ENCODE assay signal across 1 cellular context in genomic region chr2:172096661-172097547, GRCh38.
TF ChIP-seq lines count a peak whose summit lies in the region.

No MANE protein-coding gene starts in this region.

TF ChIP-seq in HEK293, 187 proteins besides CTCF, POLR2A, EP300 and RAD21 (continued from another document and continues in another):
- TF ChIP-seq ZNF518A (tag by site-specific recombination; conservative IDR thresholded peaks at IDR 0.05; ENCODE audit: low read depth) (no peak), ZNF274 (IDR thresholded peaks at IDR 0.05; ENCODE audit: low read length) (no peak), ZNF274 (tag by site-specific recombination; IDR thresholded peaks at IDR 0.05; ENCODE audit: borderline replicate concordance) (no peak), KLF8 (tag by site-specific recombination; IDR thresholded peaks at IDR 0.05) (peak; percentile 85), ZNF768 (tag by site-specific recombination; IDR thresholded peaks at IDR 0.05) (no peak), ZNF175 (tag by site-specific recombination; IDR thresholded peaks at IDR 0.05) (no peak), OVOL3 (tag by site-specific recombination; IDR thresholded peaks at IDR 0.05) (no peak), SP3 (tag by site-specific recombination; IDR thresholded peaks at IDR 0.05) (peak; percentile 88), KLF1 (tag by site-specific recombination; IDR thresholded peaks at IDR 0.05) (peak; percentile 54), ZNF394 (tag by site-specific recombination; IDR thresholded peaks at IDR 0.05; ENCODE audit: borderline replicate concordance) (peak; percentile 39; the same call in 1 of the 2 replicates), ZNF146 (tag by site-specific recombination; IDR thresholded peaks at IDR 0.05) (no peak), ZBTB7A (tag by site-specific recombination; IDR thresholded peaks at IDR 0.05; ENCODE audit: low read depth) (no peak), ZNF202 (tag by site-specific recombination; IDR thresholded peaks at IDR 0.05; ENCODE audit: borderline replicate concordance) (no peak), HOXA7 (CRISPR knock-in tag; IDR thresholded peaks at IDR 0.05; ENCODE audit: borderline replicate concordance) (no peak), ZSCAN5A (tag by site-specific recombination; IDR thresholded peaks at IDR 0.05) (no peak), ZNF132 (tag by site-specific recombination; IDR thresholded peaks at IDR 0.05; ENCODE audit: borderline replicate concordance) (no peak), ZNF398 (tag by site-specific recombination; IDR thresholded peaks at IDR 0.05) (peak; percentile 91), ZNF624 (tag by site-specific recombination; IDR thresholded peaks at IDR 0.05) (no peak), ZNF121 (tag by site-specific recombination; IDR thresholded peaks at IDR 0.05) (peak; percentile 19; the same call in 1 of the 2 replicates), ZNF785 (tag by site-specific recombination; IDR thresholded peaks at IDR 0.05) (no peak), ZNF133 (tag by site-specific recombination; IDR thresholded peaks at IDR 0.05) (no peak), YY1 (tag by site-specific recombination; IDR thresholded peaks at IDR 0.05) (no peak), ZFP69B (tag by site-specific recombination; IDR thresholded peaks at IDR 0.05) (peak; percentile 75), KLF9 (tag by site-specific recombination; IDR thresholded peaks at IDR 0.05; ENCODE audit: low read depth) (peak; percentile 91), ZNF621 (tag by site-specific recombination; IDR thresholded peaks at IDR 0.05) (no peak), FEZF1 (tag by site-specific recombination; IDR thresholded peaks at IDR 0.05) (peak; percentile 93), ZNF664 (tag by site-specific recombination; IDR thresholded peaks at IDR 0.05) (no peak), ZNF843 (tag by site-specific recombination; IDR thresholded peaks at IDR 0.05) (peak; percentile 87; the same call in 1 of the 2 replicates), TCF7L2 (IDR thresholded peaks at IDR 0.05; ENCODE audit: borderline replicate concordance, low read depth, low read length) (0 out of 2 replicates have a peak, but pooled peaks have one; percentile 38), ZNF280D (tag by site-specific recombination; IDR thresholded peaks at IDR 0.05) (no peak), ZNF19 (tag by site-specific recombination; IDR thresholded peaks at IDR 0.05; ENCODE audit: low read depth) (no peak), ZBTB1 (tag by site-specific recombination; IDR thresholded peaks at IDR 0.05) (no peak), ZNF488 (tag by site-specific recombination; IDR thresholded peaks at IDR 0.05) (no peak), HIC1 (tag by site-specific recombination; IDR thresholded peaks at IDR 0.05) (peak; percentile 74; the same call in 1 of the 2 replicates), ZBTB11 (tag by site-specific recombination; conservative IDR thresholded peaks at IDR 0.05; ENCODE audit: low read depth) (peak; percentile 28; the same call in 1 of the 2 replicates), PRDM4 (tag by site-specific recombination; IDR thresholded peaks at IDR 0.05) (peak; percentile 48), BCL11A (tag by site-specific recombination; IDR thresholded peaks at IDR 0.05; ENCODE audit: low read depth) (peak; percentile 49; the same call in 1 of the 2 replicates), ZFP41 (tag by site-specific recombination; IDR thresholded peaks at IDR 0.05; ENCODE audit: borderline replicate concordance) (no peak), ZNF433 (tag by site-specific recombination; IDR thresholded peaks at IDR 0.05; ENCODE audit: low read depth) (no peak), GLIS1 (tag by site-specific recombination; IDR thresholded peaks at IDR 0.05) (peak; percentile 94), ZNF76 (tag by site-specific recombination; IDR thresholded peaks at IDR 0.05; ENCODE audit: borderline replicate concordance, low read depth) (no peak; the same call in 1 of the 2 replicates), ZNF184 (tag by site-specific recombination; IDR thresholded peaks at IDR 0.05) (no peak)
